ENCODE assay signal across 8 cellular contexts in genomic region chr4:101306225-101306624, GRCh38. TPM values are rescaled to one million over a fixed set of nuclear protein-coding genes. Genes with fewer than 3 reads are reported as not detected.
DNase-seq lines count a peak whose midpoint lies in the region; ATAC-seq and TF ChIP-seq lines count a peak whose summit lies in the region.

No MANE protein-coding gene starts in this region.

- no peaks in the 10 kb centered on the region for H3K36me3 ChIP-seq in OCI-LY3 (replicated peaks; ENCODE audit: low read depth, low read length)
- H3K36me3 ChIP-seq in mesenchymal stem cell (ENCODE audit: control insufficient read depth in 1 of 2, insufficient read depth in 2 of 2, low read depth in 1 of 2, low read length in 2 of 2): no peaks in the 10 kb centered on the region

- peaks cover 37% of the 10 kb centered on the region; the same call in 1 of the 2 replicates for H4K20me1 ChIP-seq in OCI-LY3 (ENCODE audit: insufficient read depth, low read length)

- H3K36me3 Mint-ChIP-seq in naive thymus-derived CD8-positive, alpha-beta T cell: no peaks in the 10 kb centered on the region

- peak overlapping the region in 1 of 2 experiments; percentile 48 for H3K14ac ChIP-seq in mesenchymal stem cell (ENCODE audit: low read length in 2 of 2)

- H3K27ac ChIP-seq in OCI-LY3 (ENCODE audit: low read length): no peak overlapping the region
- no peak overlapping the region for H3K27ac ChIP-seq in mesenchymal stem cell (ENCODE audit: low read length, poor library complexity, severe bottlenecking)

- POLR2A ChIA-PET in naive thymus-derived CD8-positive, alpha-beta T cell (lab: Charles Lee): interaction anchor here (0.6 kb wide), 1 partner anchor 11 kb away, joined by 6 read pairs; no protein-coding TSS in a partner anchor

- H3K4me3 ChIP-seq in OCI-LY3 (ENCODE audit: low read length) (peak overlapping the region; percentile 63), mesenchymal stem cell (ENCODE audit: insufficient read depth in 1 of 2, low read depth in 1 of 2, low read length in 2 of 2) (no peak overlapping the region)

- no peak overlapping the region for H2BK15ac ChIP-seq in mesenchymal stem cell (ENCODE audit: low read depth, poor library complexity, severe bottlenecking)

- H3K9me3 ChIP-seq in OCI-LY3 (ENCODE audit: insufficient read depth, low read length) (no peaks in the 10 kb centered on the region), mesenchymal stem cell (ENCODE audit: control insufficient read depth, low read length) (no peaks in the 10 kb centered on the region)

- H2BK12ac ChIP-seq in mesenchymal stem cell (ENCODE audit: low read length in 2 of 2): peak overlapping the region in 1 of 2 experiments; percentile 88

- WGBS in mesenchymal stem cell: 73% methylated on average over 2 of the region's 3 CpGs

- H3K79me1 ChIP-seq in mesenchymal stem cell (replicated peaks; ENCODE audit: low read length, poor library complexity, severe bottlenecking): peaks cover 17% of the 10 kb centered on the region

- no peaks in the 10 kb centered on the region for H3K27me3 Mint-ChIP-seq in naive thymus-derived CD8-positive, alpha-beta T cell

- H3K4me2 ChIP-seq in OCI-LY3 (ENCODE audit: low read length) (peak overlapping the region; percentile 82), mesenchymal stem cell (ENCODE audit: low read length, poor library complexity, severe bottlenecking) (no peak overlapping the region)

- H4K91ac ChIP-seq in mesenchymal stem cell (ENCODE audit: low read length): no peak overlapping the region

- peaks cover 49% of the 10 kb centered on the region for H3K79me2 ChIP-seq in OCI-LY3 (ENCODE audit: low read length)

- peak overlapping the region in 5 of 10 donors; percentile 2 to 70 (median 42) for H3K27ac Mint-ChIP-seq in naive thymus-derived CD8-positive, alpha-beta T cell

- H3K4ac ChIP-seq in mesenchymal stem cell (ENCODE audit: low read depth in 1 of 2, low read length in 2 of 2): peak overlapping the region in 1 of 2 experiments; percentile 41

- H3K4me1 ChIP-seq in OCI-LY3 (ENCODE audit: low read length): peaks cover 54% of the 10 kb centered on the region
- peaks cover 2% of the 10 kb centered on the region for H3K4me1 ChIP-seq in mesenchymal stem cell (ENCODE audit: control insufficient read depth, insufficient read depth, low read depth, low read length)

- no peaks in the 10 kb centered on the region for H3K27me3 ChIP-seq in OCI-LY3 (ENCODE audit: low read depth, low read length)
- no peaks in the 10 kb centered on the region for H3K27me3 ChIP-seq in mesenchymal stem cell (ENCODE audit: control insufficient read depth in 1 of 2, insufficient read depth in 1 of 2, low read length in 2 of 2)

- H3K18ac ChIP-seq in mesenchymal stem cell (ENCODE audit: low read depth in 1 of 2, low read length in 2 of 2): peak overlapping the region in 1 of 2 experiments; percentile 62

- peak overlapping the region in 8 of 10 donors; percentile 9 to 71 (median 48) for H3K4me3 Mint-ChIP-seq in naive thymus-derived CD8-positive, alpha-beta T cell

- H2AFZ ChIP-seq in OCI-LY3 (ENCODE audit: low read depth, low read length) (no peak overlapping the region), mesenchymal stem cell (ENCODE audit: low read depth, low read length) (no peak overlapping the region)

- DNase-seq in naive thymus-derived CD8-positive, alpha-beta T cell: no peak
- DNase-seq in HCEC 1CT: no peak
- DNase-seq in activated effector memory CD4-positive, alpha-beta T cell treated with anti-CD3 and anti-CD28 coated beads, Interleukin-2, amount 50 U/mL, for 16 hours: no peak
- DNase-seq in mesenchymal stem cell: no peak
- DNase-seq in NCI-H146 treated with DMSO at 0.1 percent for 48 hours (lab: John Stamatoyannopoulos, UW; ENCODE audit: unreplicated experiment): no peak

- H3K9me3 Mint-ChIP-seq in naive thymus-derived CD8-positive, alpha-beta T cell: no peaks in the 10 kb centered on the region

- no peak overlapping the region for H3K23ac ChIP-seq in mesenchymal stem cell (ENCODE audit: low read length in 2 of 2)

- no peak overlapping the region for H2AK5ac ChIP-seq in mesenchymal stem cell (ENCODE audit: low read length, severe bottlenecking)

- H4K8ac ChIP-seq in mesenchymal stem cell (ENCODE audit: low read length): no peak overlapping the region

- H2BK5ac ChIP-seq in mesenchymal stem cell (ENCODE audit: low read depth, low read length, poor library complexity, severe bottlenecking): no peak overlapping the region

- no peak for TF ChIP-seq CTCF in OCI-LY3 (IDR thresholded peaks at IDR 0.05; ENCODE audit: low read depth, low read length)

- H3K4me1 Mint-ChIP-seq in naive thymus-derived CD8-positive, alpha-beta T cell: peaks cover 11 to 66% (median 21%) of the 10 kb centered on the region in 4 donors

- H2BK120ac ChIP-seq in mesenchymal stem cell (ENCODE audit: low read depth, low read length): no peak overlapping the region

- H3K9ac ChIP-seq in OCI-LY3 (ENCODE audit: low read length): peak overlapping the region; percentile 18; the same call in 1 of the 2 replicates
- H3K9ac ChIP-seq in mesenchymal stem cell (ENCODE audit: low read length): no peak overlapping the region

- ATAC-seq in GM18868 (IDR thresholded peaks at IDR 0.05; ENCODE audit: unreplicated experiment) (peak; percentile 75), HG02588 (IDR thresholded peaks at IDR 0.05; ENCODE audit: unreplicated experiment) (peak; percentile 55)
- ATAC-seq in naive thymus-derived CD8-positive, alpha-beta T cell: peak; percentile 33 to 37

RNA-seq across cellular contexts. Expression of gene PPP3CA, which starts 41.1 kb away (rescaled TPM):
- total RNA-seq in naive thymus-derived CD8-positive, alpha-beta T cell: 10 to 100 TPM; 22.8 to 23.7 TPM
- 1 to 10 TPM; 2.8 to 7.4 (median 6.1) TPM for polyA plus RNA-seq in naive thymus-derived CD8-positive, alpha-beta T cell
- 51.4 TPM for polyA plus RNA-seq in mesenchymal stem cell (2013, experiment 1 of 2)
- 52.2 TPM for polyA plus RNA-seq in mesenchymal stem cell (2013, experiment 2 of 2)
